ENCODE assay signal across 17 cellular contexts in the genomic region with DNA sequence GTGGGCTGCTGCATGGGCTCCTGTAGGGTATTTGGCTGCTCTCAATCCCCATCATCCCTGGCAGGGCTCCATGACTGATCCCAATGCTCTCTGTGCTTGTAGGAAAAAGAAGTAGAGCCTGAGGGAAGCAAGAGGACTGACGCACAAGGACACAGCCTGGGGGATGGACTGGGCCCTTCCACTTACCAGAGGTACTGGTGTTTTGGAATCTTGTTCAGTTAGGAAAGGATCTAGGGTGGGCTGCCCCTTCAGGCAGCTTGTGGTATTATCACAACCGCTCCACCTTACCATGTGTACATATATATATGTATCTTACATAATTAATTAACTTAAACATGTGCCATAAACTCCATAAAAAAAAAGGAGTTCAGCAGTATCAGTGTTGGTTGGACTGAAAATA. TPM values are rescaled to one million over a fixed set of nuclear protein-coding genes. Genes with fewer than 3 reads are reported as not detected.
A peak's percentile ranks its signal among the peaks of the same experiment; 100 is the strongest.
DNase-seq lines count a peak whose midpoint lies in the region; ATAC-seq and TF ChIP-seq lines count a peak whose summit lies in the region.
"Had no signal": no experiment of that assay in that cellular context is flagged by ENCODE, and none has a peak within 500 bp of the region (broad histone marks: within the 10 kb centered on the region; RNA-seq: fewer than 3 reads in every experiment).

No MANE protein-coding gene starts in this region.

- ATAC-seq in PC-3: no peak
- ATAC-seq: left cardiac atrium had no signal

- H3K36me3 Mint-ChIP-seq in immature natural killer cell: peaks cover 0 to 4% (median 0%) of the 10 kb centered on the region in 3 donors

- H3K79me2 ChIP-seq in PC-3 (ENCODE audit: low read length): no peaks in the 10 kb centered on the region
- H3K79me2 ChIP-seq: parathyroid adenoma had no signal

- peaks cover 14% of the 10 kb centered on the region; the same call in 1 of the 2 replicates for H3K4me1 ChIP-seq in PC-3 (ENCODE audit: insufficient read depth, low read length)
- H3K4me1 ChIP-seq: BLaER1, esophagus squamous epithelium, parathyroid adenoma had no signal

- TF ChIP-seq CTCF in 22Rv1 (IDR thresholded peaks at IDR 0.05): peak; percentile 57
- peak; percentile 30 for TF ChIP-seq CTCF in GM12865 (IDR thresholded peaks at IDR 0.05; ENCODE audit: insufficient read depth, low read depth, low read length, missing control alignments)
- TF ChIP-seq CTCF in PC-3 (conservative IDR thresholded peaks at IDR 0.05; ENCODE audit: low read depth, low read length): peak; percentile 46
- peak; percentile 29 for TF ChIP-seq CTCF in fibroblast of pulmonary artery (IDR thresholded peaks at IDR 0.05; ENCODE audit: low read length, missing control alignments)

- CTCF ChIA-PET in PC-3 (lab: Charles Lee): no interaction called here

- H4K20me1 ChIP-seq in PC-3 (ENCODE audit: low read length): no peaks in the 10 kb centered on the region
- H4K20me1 ChIP-seq: BLaER1 had no signal

- intact Hi-C loops in PC-3 (cut with micrococcal nuclease): no loop called here

- H3K4me3 ChIP-seq in GM12865 (ENCODE audit: low read depth, low read length): no peak overlapping the region
- no peak overlapping the region for H3K4me3 ChIP-seq in PC-3 (ENCODE audit: low read length)
- H3K4me3 ChIP-seq in fibroblast of pulmonary artery (replicated peaks; ENCODE audit: low read depth, low read length): no peak overlapping the region
- H3K4me3 ChIP-seq: BLaER1, esophagus squamous epithelium had no signal

- H3K4me2 ChIP-seq in PC-3 (ENCODE audit: low read length): no peak overlapping the region
- H3K4me2 ChIP-seq: BLaER1 had no signal

- H3K27ac ChIP-seq in 22Rv1: no peak overlapping the region
- H3K27ac ChIP-seq in PC-3 (ENCODE audit: low read length): no peak overlapping the region
- H3K27ac ChIP-seq: BLaER1, esophagus squamous epithelium, parathyroid adenoma had no signal

- BruUV-seq in PC-3 (replicated peaks; lab: Mats Ljungman, UMichigan): no TSS peak

- POLR2A ChIA-PET in PC-3 (lab: Charles Lee; ENCODE audit: unreplicated experiment): no interaction called here

- H3K4me1 Mint-ChIP-seq in immature natural killer cell: no peaks in the 10 kb centered on the region

- H3K27me3 ChIP-seq in PC-3 (ENCODE audit: low read length): no peaks in the 10 kb centered on the region
- H3K27me3 ChIP-seq: BLaER1, esophagus squamous epithelium had no signal

- H3K9ac ChIP-seq in PC-3 (ENCODE audit: low read length): no peak overlapping the region
- H3K9ac ChIP-seq: BLaER1, parathyroid adenoma had no signal

- no peaks in the 10 kb centered on the region for H3K9me2 ChIP-seq in PC-3 (replicated peaks; ENCODE audit: low read length)

- H3K4me3 Mint-ChIP-seq in immature natural killer cell: no peak overlapping the region

- H3K36me3 ChIP-seq in PC-3 (ENCODE audit: low read depth, low read length): no peaks in the 10 kb centered on the region
- H3K36me3 ChIP-seq: BLaER1, esophagus squamous epithelium had no signal

- H3F3A ChIP-seq in PC-3 (ENCODE audit: low read length, unreplicated experiment): no peaks in the 10 kb centered on the region

- no peak overlapping the region for H2AFZ ChIP-seq in PC-3 (ENCODE audit: low read length)
- H2AFZ ChIP-seq: parathyroid adenoma had no signal

- H3K9me3 ChIP-seq in PC-3 (ENCODE audit: low read length): no peaks in the 10 kb centered on the region
- H3K9me3 ChIP-seq: BLaER1, esophagus squamous epithelium had no signal

- H3K9me3 Mint-ChIP-seq in immature natural killer cell: no peaks in the 10 kb centered on the region

- H3K27ac Mint-ChIP-seq in immature natural killer cell: no peak overlapping the region

- DNase-seq in GM12865 (ENCODE audit: low read depth): peak; percentile 2
- peak; percentile 16 for DNase-seq in PC-3
- no peak for DNase-seq in fibroblast of pulmonary artery (ENCODE audit: low read depth)
- DNase-seq in immature natural killer cell: no peak
- DNase-seq in GM03348 (ENCODE audit: low spot score): no peak
- no peak for DNase-seq in activated CD4-positive, alpha-beta T cell treated with anti-CD3 and anti-CD28 coated beads, Interleukin-2, amount 50 U/mL, for 1 hour
- DNase-seq in NCI-H1417 (lab: John Stamatoyannopoulos, UW): no peak
- DNase-seq: aorta; esophagus squamous epithelium; left cardiac atrium; NCI-H1105 treated with DMSO at 0.1 percent for 48 hours; NK-92 treated with Interleukin-12 subunit alpha and Interleukin-12 subunit beta, amount 100 ng/mL, for 24 hours; stimulated activated CD4-positive, alpha-beta T cell treated with anti-CD3 and anti-CD28 coated beads, Interleukin-4, amount 100 ng/mL, for 1 hour; T-helper 9 cell had no signal

- peaks cover 0 to 2% (median 0%) of the 10 kb centered on the region in 3 donors for H3K27me3 Mint-ChIP-seq in immature natural killer cell (ENCODE audit: low read depth in 3 of 3)

RNA-seq across cellular contexts. Expression of a gene that starts 1.3 kb away (rescaled TPM):
- total RNA-seq in PC-3 (2014; rRNA removed): not detected in 2 replicates
- polyA plus RNA-seq in immature natural killer cell: not detected
- total RNA-seq: aorta, esophagus squamous epithelium, left cardiac atrium had no signal

Comparison
In these comparisons a context has a peak if more than half of its experiments do, and no peak if none do; other contexts are left out.
1. DNase-seq: peak in GM12865 (single experiment) and PC-3 (single experiment); none in fibroblast of pulmonary artery (single experiment), immature natural killer cell (0 of 3), GM03348 (single experiment), activated CD4-positive, alpha-beta T cell treated with anti-CD3 and anti-CD28 coated beads, Interleukin-2, amount 50 U/mL, for 1 hour (single experiment) and NCI-H1417 (0 of 3).
2. Peak in every context shown above with its lines, with median percentiles within 50 percentile points of each other: CTCF ChIP-seq.